ENCODE assay signal across 8 cellular contexts in genomic region chr6:148144917-148145521, GRCh38.
DNase-seq lines count a peak whose midpoint lies in the region; ATAC-seq and TF ChIP-seq lines count a peak whose summit lies in the region.

No MANE protein-coding gene starts in this region.

- POLR2A ChIA-PET in activated CD4-positive, alpha-beta T cell treated with anti-CD3 and anti-CD28 coated beads, Interleukin-2, amount 10 ng/mL, durations not matched to agents 7 days and 5 days (lab: Charles Lee): no interaction called here

- peaks cover 13% of the 10 kb centered on the region for H3K4me1 Mint-ChIP-seq in activated CD4-positive, alpha-beta T cell treated with anti-CD3 and anti-CD28 coated beads, Interleukin-2, amount 10 ng/mL, durations not matched to agents 7 days and 5 days

- no peaks in the 10 kb centered on the region for H3K9me3 Mint-ChIP-seq in activated CD4-positive, alpha-beta T cell treated with anti-CD3 and anti-CD28 coated beads, Interleukin-2, amount 10 ng/mL, durations not matched to agents 7 days and 5 days

- no peak overlapping the region for H3K4me3 Mint-ChIP-seq in activated CD4-positive, alpha-beta T cell treated with anti-CD3 and anti-CD28 coated beads, Interleukin-2, amount 10 ng/mL, durations not matched to agents 7 days and 5 days

- DNase-seq in ACHN (peak; percentile 70), NCI-H446 treated with DMSO at 0.1 percent for 48 hours (lab: John Stamatoyannopoulos, UW) (peak; percentile 7), middle frontal gyrus (ENCODE audit: extremely low spot score, low spot score) (peak; percentile 32)
- peak; percentile 61 for DNase-seq in activated CD4-positive, alpha-beta T cell treated with anti-CD3 and anti-CD28 coated beads, Interleukin-2, amount 10 ng/mL, durations not matched to agents 7 days and 5 days
- DNase-seq in effector CD8-positive, alpha-beta T cell (lab: John Stamatoyannopoulos, UW): peak; percentile 2
- DNase-seq in stimulated activated naive CD4-positive, alpha-beta T cell treated with Interleukin-2 at 50 U/mL for 16 hours (lab: John Stamatoyannopoulos, UW): peak; percentile 43

- peaks cover 3% of the 10 kb centered on the region for H3K27me3 Mint-ChIP-seq in activated CD4-positive, alpha-beta T cell treated with anti-CD3 and anti-CD28 coated beads, Interleukin-2, amount 10 ng/mL, durations not matched to agents 7 days and 5 days

- no peak for TF ChIP-seq POLR2A in GM18505 (IDR thresholded peaks at IDR 0.05; ENCODE audit: borderline replicate concordance, extremely low read depth, insufficient read depth, insufficient read length)

- no peak overlapping the region for H3K27ac Mint-ChIP-seq in activated CD4-positive, alpha-beta T cell treated with anti-CD3 and anti-CD28 coated beads, Interleukin-2, amount 10 ng/mL, durations not matched to agents 7 days and 5 days

- in situ Hi-C loops in ACHN (cut with HindIII; ENCODE audit: low pct_ligation_motif_present, low pct_unique_long_range_greater_than_20kb, low sequenced_read_pairs): no loop called here

- peak; percentile 70 for ATAC-seq in GM18505 (IDR thresholded peaks at IDR 0.05; ENCODE audit: unreplicated experiment)
- peak; percentile 66 for ATAC-seq in HG03139 (IDR thresholded peaks at IDR 0.05; ENCODE audit: unreplicated experiment)

- CTCF ChIA-PET in activated CD4-positive, alpha-beta T cell treated with anti-CD3 and anti-CD28 coated beads, Interleukin-2, amount 10 ng/mL, durations not matched to agents 7 days and 5 days (lab: Charles Lee): interaction anchor here (1.1 kb wide), 1 partner anchor 22 kb away, joined by 3 read pairs; no protein-coding TSS in a partner anchor

- H3K36me3 Mint-ChIP-seq in activated CD4-positive, alpha-beta T cell treated with anti-CD3 and anti-CD28 coated beads, Interleukin-2, amount 10 ng/mL, durations not matched to agents 7 days and 5 days (ENCODE audit: low read depth): no peaks in the 10 kb centered on the region

Comparison
In these comparisons a context has a peak if more than half of its experiments do, and no peak if none do; other contexts are left out.
1. Peak in every context shown above with its lines: DNase-seq and ATAC-seq.
2. DNase-seq: peak in every context shown above with its lines; median percentile 70 in ACHN; 61 in activated CD4-positive, alpha-beta T cell treated with anti-CD3 and anti-CD28 coated beads, Interleukin-2, amount 10 ng/mL, durations not matched to agents 7 days and 5 days; 43 in stimulated activated naive CD4-positive, alpha-beta T cell treated with Interleukin-2 at 50 U/mL for 16 hours; 32 in middle frontal gyrus; 7 in NCI-H446 treated with DMSO at 0.1 percent for 48 hours; 2 in effector CD8-positive, alpha-beta T cell.